1 cellular context compared by ENCODE assay signal in the genomic region with DNA sequence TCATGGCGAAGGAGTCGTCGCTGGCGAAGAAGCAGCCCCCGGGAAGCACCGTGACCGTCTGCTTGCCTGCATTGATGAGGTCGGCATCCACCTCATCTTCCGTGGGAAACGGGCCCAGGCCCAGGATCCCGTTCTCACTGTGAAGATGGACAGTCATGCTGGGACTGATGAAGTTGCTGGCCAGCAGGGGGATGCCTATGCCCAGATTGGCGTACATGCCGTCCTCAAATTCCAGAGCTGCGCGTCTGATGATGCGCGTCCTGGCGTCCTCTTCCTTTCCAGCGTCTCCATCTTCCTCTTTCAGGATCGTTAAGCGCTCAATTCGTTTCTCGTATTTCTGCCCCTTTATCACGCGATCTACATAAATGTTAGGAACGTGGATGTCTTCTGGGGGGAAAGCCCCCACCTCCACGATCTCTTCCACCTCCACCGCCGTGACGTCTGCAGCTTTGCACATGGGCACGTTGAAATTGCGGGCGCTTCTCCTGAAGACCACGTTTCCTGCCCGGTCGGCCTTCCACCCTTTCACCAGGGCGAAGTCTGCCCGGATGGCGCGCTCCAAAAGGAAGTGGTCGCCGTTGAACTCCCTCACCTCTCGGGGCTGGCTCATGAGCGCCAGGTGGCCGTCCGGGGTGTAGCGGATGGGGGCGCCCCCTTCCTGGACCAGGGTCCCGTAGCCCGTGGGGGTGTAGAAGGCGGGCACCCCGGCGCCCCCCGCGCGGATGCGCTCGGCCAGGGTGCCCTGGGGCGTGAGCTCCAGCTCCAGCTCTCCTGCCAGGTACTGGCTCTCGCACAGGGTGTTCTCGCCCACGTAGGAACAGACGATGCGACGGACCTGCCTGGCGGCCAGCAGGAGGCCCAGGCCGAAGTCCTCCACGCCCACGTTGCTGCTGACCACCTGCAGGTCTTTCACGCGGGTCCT.
TF ChIP-seq lines count a peak whose summit lies in the region.

No MANE protein-coding gene starts in this region.

TF ChIP-seq in GM23338, 12 proteins besides CTCF, POLR2A, EP300 and RAD21:
- peak; percentile 61 for TF ChIP-seq EZH2 (IDR thresholded peaks at IDR 0.05; ENCODE audit: low read depth, unreplicated experiment)
